ENCODE assay signal across 1 cellular context in the genomic region with DNA sequence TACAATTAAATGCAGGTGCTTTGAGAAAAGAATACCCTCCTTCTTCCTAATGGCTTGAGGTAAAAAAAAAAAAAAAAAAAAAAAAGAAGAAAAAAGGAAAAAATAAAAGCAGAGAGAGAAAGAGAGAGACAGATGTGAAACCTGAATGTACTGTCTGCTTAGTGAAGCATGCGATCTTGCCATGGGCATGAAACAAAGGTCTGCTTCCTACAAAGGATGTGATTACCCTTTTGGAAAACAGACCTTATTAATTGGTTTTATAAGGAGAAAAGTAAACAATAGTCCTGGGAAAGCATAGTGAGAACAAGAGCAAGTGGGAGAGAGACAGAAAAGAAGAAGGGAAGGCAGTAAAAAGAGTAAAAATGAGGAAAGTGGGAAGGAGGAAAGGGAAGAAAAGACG.
TF ChIP-seq lines count a peak whose summit lies in the region.

No MANE protein-coding gene starts in this region.

TF ChIP-seq in SK-N-SH, 30 proteins besides CTCF, POLR2A, EP300 and RAD21 (continued from another document):
- no peak for TF ChIP-seq MXI1 (IDR thresholded peaks at IDR 0.05; ENCODE audit: low read depth, low read length)
- TF ChIP-seq MEF2A (IDR thresholded peaks at IDR 0.05; ENCODE audit: borderline replicate concordance, low read depth) = no peak
- TF ChIP-seq YY1 (IDR thresholded peaks at IDR 0.05; ENCODE audit: low read depth) = no peak
- no peak for TF ChIP-seq GATA2 (CRISPR knock-in tag; IDR thresholded peaks at IDR 0.05)
- no peak for TF ChIP-seq TCF12 (IDR thresholded peaks at IDR 0.05)
